ENCODE assay signal across 24 cellular contexts in genomic region chr3:44104043-44104442, GRCh38.
"Had no signal": no experiment of that assay in that cellular context is flagged by ENCODE, and none has a peak within 500 bp of the region (broad histone marks: within the 10 kb centered on the region; RNA-seq: fewer than 3 reads in every experiment).

No MANE protein-coding gene starts in this region.

- DNase-seq: activated CD4-positive, alpha-beta T cell treated with anti-CD3 and anti-CD28 coated beads, Interleukin-2, amount 10 ng/mL, durations not matched to agents 24 days and 14 days; activated CD8-positive, alpha-beta memory T cell treated with anti-CD3 and anti-CD28 coated beads, Interleukin-2, amount 50 U/mL, for 4 hours; activated CD8-positive, alpha-beta T cell treated with anti-CD3 and anti-CD28 coated beads for 36 hours; activated naive CD4-positive, alpha-beta T cell treated with Interleukin-2 at 50 U/mL for 16 hours; activated naive CD8-positive, alpha-beta T cell treated with anti-CD3 and anti-CD28 coated beads, Interleukin-2, amount 50 U/mL, for 24 hours; brain microvascular endothelial cell; effector memory CD4-positive, alpha-beta T cell; left ventricle myocardium superior; pancreas; psoas muscle; right cardiac atrium; stimulated activated CD4-positive, alpha-beta T cell treated with anti-CD3 and anti-CD28 coated beads, Interleukin-1b, Interleukin-23, amount 100 ng/mL, for 48 hours; substantia nigra; T-cell; tibial artery had no signal

- FAIRE-seq: endothelial cell of umbilical vein, pancreas had no signal

- H3K4me1 Mint-ChIP-seq: activated T-helper 17 cell treated with anti-CD3 and anti-CD28 coated beads, Interleukin-2, amount 50 U/mL, for 72 hours had no signal

- H3K27ac Mint-ChIP-seq: activated naive CD8-positive, alpha-beta T cell treated with anti-CD3 and anti-CD28 coated beads, Interleukin-2, amount 50 U/mL, for 24 hours; activated T-cell treated with anti-CD3 and anti-CD28 coated beads, Interleukin-2, amount 50 U/mL, for 24 hours; activated T-helper 17 cell treated with anti-CD3 and anti-CD28 coated beads, Interleukin-2, amount 50 U/mL, for 72 hours; nephron; stimulated activated naive CD8-positive, alpha-beta T cell treated with anti-CD3 and anti-CD28 coated beads, Interleukin-15, Interleukin-2, amounts not matched to agents 100 ng/mL and 50 ng/mL, for 24 hours; T-helper 2 cell treated with Interferon-gamma antibody and Interleukin-4, amounts not matched to agents 5 μg/mL and 100 μg/mL, for 36 hours had no signal

- H3K36me3 Mint-ChIP-seq: T-cell had no signal

- H3K27ac ChIP-seq: brain microvascular endothelial cell, neutrophil, pancreas, psoas muscle, SK-N-MC, tibial artery, VCaP had no signal

- H3K27me3 ChIP-seq: brain microvascular endothelial cell, pancreas had no signal

- H3K4me1 ChIP-seq: pancreas, psoas muscle, tibial artery had no signal

- H3K36me3 ChIP-seq: brain microvascular endothelial cell, neutrophil, pancreas, tibial artery had no signal

- H3K4me3 ChIP-seq: pancreas, psoas muscle, SK-N-MC, tibial artery had no signal

- H3K9me3 ChIP-seq: neutrophil, pancreas, psoas muscle, tibial artery had no signal

- H3K9me3 Mint-ChIP-seq: activated CD4-positive, alpha-beta T cell treated with anti-CD3 and anti-CD28 coated beads, Interleukin-2, amount 10 ng/mL, durations not matched to agents 24 days and 14 days; activated CD8-positive, alpha-beta T cell treated with anti-CD3 and anti-CD28 coated beads for 36 hours; activated naive CD8-positive, alpha-beta T cell treated with anti-CD3 and anti-CD28 coated beads, Interleukin-2, amount 50 U/mL, for 24 hours; activated T-cell treated with anti-CD3 and anti-CD28 coated beads, Interleukin-2, amount 50 U/mL, for 24 hours; activated T-helper 17 cell treated with anti-CD3 and anti-CD28 coated beads, Interleukin-2, amount 50 U/mL, for 72 hours; nephron; stimulated activated naive CD8-positive, alpha-beta T cell treated with anti-CD3 and anti-CD28 coated beads, Interleukin-15, Interleukin-2, amounts not matched to agents 100 ng/mL and 50 ng/mL, for 24 hours; T-cell; T-helper 2 cell treated with Interferon-gamma antibody and Interleukin-4, amounts not matched to agents 5 μg/mL and 100 μg/mL, for 36 hours had no signal

- H3K4me3 Mint-ChIP-seq: activated CD4-positive, alpha-beta T cell treated with anti-CD3 and anti-CD28 coated beads, Interleukin-2, amount 10 ng/mL, durations not matched to agents 24 days and 14 days; activated CD8-positive, alpha-beta T cell treated with anti-CD3 and anti-CD28 coated beads for 36 hours; activated naive CD8-positive, alpha-beta T cell treated with anti-CD3 and anti-CD28 coated beads, Interleukin-2, amount 50 U/mL, for 24 hours; activated T-cell treated with anti-CD3 and anti-CD28 coated beads, Interleukin-2, amount 50 U/mL, for 24 hours; activated T-helper 17 cell treated with anti-CD3 and anti-CD28 coated beads, Interleukin-2, amount 50 U/mL, for 72 hours; nephron; stimulated activated naive CD8-positive, alpha-beta T cell treated with anti-CD3 and anti-CD28 coated beads, Interleukin-15, Interleukin-2, amounts not matched to agents 100 ng/mL and 50 ng/mL, for 24 hours; T-cell had no signal
